7 cellular contexts compared by ENCODE assay signal in the genomic region with DNA sequence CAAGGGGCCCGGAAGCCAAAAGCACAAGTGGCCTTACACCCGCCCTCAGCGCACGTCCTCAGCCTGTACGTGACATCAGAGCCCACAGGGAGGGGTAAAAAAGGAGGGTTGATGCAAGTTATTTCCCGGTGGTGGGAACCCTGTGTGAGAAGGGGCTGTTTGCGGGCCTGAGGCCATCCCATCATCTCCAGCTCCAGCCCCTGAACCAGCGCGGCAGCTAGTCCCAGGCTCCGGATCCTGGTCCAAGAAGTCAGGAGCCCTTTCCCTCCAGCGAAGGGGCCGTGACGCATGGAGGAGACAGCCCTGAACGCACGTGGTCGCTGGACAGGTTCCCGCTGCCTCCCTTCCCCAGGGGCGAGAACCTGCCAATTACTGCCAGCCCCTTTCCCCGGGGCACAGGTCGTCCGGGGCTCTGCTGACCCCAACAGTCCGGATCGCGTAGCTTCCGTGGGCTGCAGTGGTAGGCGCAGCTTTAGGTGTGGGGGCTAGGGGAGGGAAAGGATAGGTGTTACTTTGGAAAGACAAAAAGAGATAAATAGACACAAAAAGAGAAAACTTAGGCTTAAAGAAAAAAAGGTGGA.
DNase-seq lines count a peak whose midpoint lies in the region; ATAC-seq and TF ChIP-seq lines count a peak whose summit lies in the region.

No MANE protein-coding gene starts in this region.

- H3K36me3 Mint-ChIP-seq in T-helper 2 cell treated with Interferon-gamma antibody and Interleukin-4, amounts not matched to agents 5 μg/mL and 100 μg/mL, for 36 hours (ENCODE audit: low read depth) = no peaks in the 10 kb centered on the region
- no peaks in the 10 kb centered on the region for H3K36me3 Mint-ChIP-seq in memory B cell
- no peaks in the 10 kb centered on the region for H3K36me3 Mint-ChIP-seq in stimulated activated memory B cell treated with anti-CD40 and anti-IgM and Interleukin-4, amounts not matched to agents 10 μg/mL and 1 μg/mL and 100 μg/mL, for 72 hours

- no peak for TF ChIP-seq CTCF in GM13976 (IDR thresholded peaks at IDR 0.05; ENCODE audit: borderline replicate concordance, control extremely low read depth, extremely low read depth, insufficient read depth, missing control alignments)

- H3K27me3 Mint-ChIP-seq in T-helper 2 cell treated with Interferon-gamma antibody and Interleukin-4, amounts not matched to agents 5 μg/mL and 100 μg/mL, for 36 hours (ENCODE audit: low read depth) = peaks cover 47% of the 10 kb centered on the region
- H3K27me3 Mint-ChIP-seq in memory B cell = peaks cover 37% of the 10 kb centered on the region
- H3K27me3 Mint-ChIP-seq in stimulated activated memory B cell treated with anti-CD40 and anti-IgM and Interleukin-4, amounts not matched to agents 10 μg/mL and 1 μg/mL and 100 μg/mL, for 72 hours = peaks cover 68% of the 10 kb centered on the region

- in situ Hi-C loops in GM13976 (cut with MboI; ENCODE audit: low sequenced_read_pairs, unreplicated experiment) = no loop called here

- ATAC-seq in HG03095 (IDR thresholded peaks at IDR 0.05; ENCODE audit: unreplicated experiment) = peak; percentile 39
- ATAC-seq in memory B cell (ENCODE audit: low read depth) = peak; percentile 61
- peak; percentile 47 for ATAC-seq in stimulated activated memory B cell treated with anti-CD40 and anti-IgM and Interleukin-4, amounts not matched to agents 10 μg/mL and 1 μg/mL and 100 μg/mL, for 72 hours

- DNase-seq in GM13976 (ENCODE audit: low spot score) = peak; percentile 75
- peak; percentile 57 for DNase-seq in T-helper 2 cell treated with Interferon-gamma antibody and Interleukin-4, amounts not matched to agents 5 μg/mL and 100 μg/mL, for 36 hours (ENCODE audit: low spot score)
- peak; percentile 16 for DNase-seq in cortex of kidney (lab: John Stamatoyannopoulos, UW)
- peak; percentile 5 to 11 for DNase-seq in memory B cell (ENCODE audit: low spot score in 2 of 2)
- no peak for DNase-seq in NCI-H187 treated with DMSO at 0.1 percent for 48 hours (lab: John Stamatoyannopoulos, UW)

- peaks cover 35% of the 10 kb centered on the region for H3K4me1 Mint-ChIP-seq in T-helper 2 cell treated with Interferon-gamma antibody and Interleukin-4, amounts not matched to agents 5 μg/mL and 100 μg/mL, for 36 hours (ENCODE audit: low read depth)
- H3K4me1 Mint-ChIP-seq in memory B cell = peaks cover 32% of the 10 kb centered on the region
- peaks cover 43% of the 10 kb centered on the region for H3K4me1 Mint-ChIP-seq in stimulated activated memory B cell treated with anti-CD40 and anti-IgM and Interleukin-4, amounts not matched to agents 10 μg/mL and 1 μg/mL and 100 μg/mL, for 72 hours

- no peaks in the 10 kb centered on the region for H3K9me3 Mint-ChIP-seq in T-helper 2 cell treated with Interferon-gamma antibody and Interleukin-4, amounts not matched to agents 5 μg/mL and 100 μg/mL, for 36 hours
- H3K9me3 Mint-ChIP-seq in memory B cell = no peaks in the 10 kb centered on the region
- no peaks in the 10 kb centered on the region for H3K9me3 Mint-ChIP-seq in stimulated activated memory B cell treated with anti-CD40 and anti-IgM and Interleukin-4, amounts not matched to agents 10 μg/mL and 1 μg/mL and 100 μg/mL, for 72 hours

- H3K4me3 Mint-ChIP-seq in T-helper 2 cell treated with Interferon-gamma antibody and Interleukin-4, amounts not matched to agents 5 μg/mL and 100 μg/mL, for 36 hours = peak overlapping the region; percentile 81
- peak overlapping the region; percentile 80 for H3K4me3 Mint-ChIP-seq in memory B cell
- H3K4me3 Mint-ChIP-seq in stimulated activated memory B cell treated with anti-CD40 and anti-IgM and Interleukin-4, amounts not matched to agents 10 μg/mL and 1 μg/mL and 100 μg/mL, for 72 hours = peak overlapping the region; percentile 73

- peak overlapping the region; percentile 73 for H3K27ac Mint-ChIP-seq in T-helper 2 cell treated with Interferon-gamma antibody and Interleukin-4, amounts not matched to agents 5 μg/mL and 100 μg/mL, for 36 hours
- H3K27ac Mint-ChIP-seq in memory B cell = peak overlapping the region; percentile 17
- H3K27ac Mint-ChIP-seq in stimulated activated memory B cell treated with anti-CD40 and anti-IgM and Interleukin-4, amounts not matched to agents 10 μg/mL and 1 μg/mL and 100 μg/mL, for 72 hours = peak overlapping the region; percentile 41

Comparison
In these comparisons a context has a peak if more than half of its experiments do, and no peak if none do; other contexts are left out.
1. H3K27ac Mint-ChIP-seq: peak in every context shown above with its lines; median percentile 73 in T-helper 2 cell treated with Interferon-gamma antibody and Interleukin-4, amounts not matched to agents 5 μg/mL and 100 μg/mL, for 36 hours; 41 in stimulated activated memory B cell treated with anti-CD40 and anti-IgM and Interleukin-4, amounts not matched to agents 10 μg/mL and 1 μg/mL and 100 μg/mL, for 72 hours; 17 in memory B cell.